In genomic region chr3:183933160-183933559, GRCh38 we compare ENCODE assay signal across 16 cellular contexts. TPM values are rescaled to one million over a fixed set of nuclear protein-coding genes. Genes with fewer than 3 reads are reported as not detected.
DNase-seq lines count a peak whose midpoint lies in the region; ATAC-seq and TF ChIP-seq lines count a peak whose summit lies in the region.
"Had no signal": no experiment of that assay in that cellular context is flagged by ENCODE, and none has a peak within 500 bp of the region (broad histone marks: within the 10 kb centered on the region; RNA-seq: fewer than 3 reads in every experiment).

No MANE protein-coding gene starts in this region.

- no peak for TF ChIP-seq CTCF in heart left ventricle (IDR thresholded peaks at IDR 0.05)
- TF ChIP-seq CTCF in right atrium auricular region (IDR thresholded peaks at IDR 0.05) = no peak
- TF ChIP-seq CTCF in neural crest cell (conservative IDR thresholded peaks at IDR 0.05) = no peak

- H3K36me3 Mint-ChIP-seq in neural crest cell (ENCODE audit: low read depth) = peaks cover 11% of the 10 kb centered on the region

- no peaks in the 10 kb centered on the region for H3K27me3 Mint-ChIP-seq in neural crest cell (ENCODE audit: low read depth)
- H3K27me3 Mint-ChIP-seq: B cell; CD4-positive, alpha-beta T cell had no signal

- H3K27me3 ChIP-seq in heart left ventricle (no peaks in the 10 kb centered on the region), right atrium auricular region (no peaks in the 10 kb centered on the region)

- no peak for DNase-seq in heart left ventricle
- DNase-seq in right atrium auricular region (ENCODE audit: low spot score) = no peak
- DNase-seq in left cardiac atrium = no peak
- no peak for DNase-seq in neural crest cell (ENCODE audit: low read depth, low spot score)
- no peak for DNase-seq in NCI-H2081 (lab: John Stamatoyannopoulos, UW)
- DNase-seq: C1 segment of cervical spinal cord; Calu3; CD4-positive, alpha-beta T cell; DMS 273 treated with DMSO at 0.1 percent for 48 hours; DMS79; H9 had no signal

- H3K9me3 ChIP-seq in heart left ventricle (no peaks in the 10 kb centered on the region), right atrium auricular region (no peaks in the 10 kb centered on the region)

- H3K27ac ChIP-seq in heart left ventricle (no peak overlapping the region), right atrium auricular region (no peak overlapping the region)

- no peaks in the 10 kb centered on the region for H3K9me3 Mint-ChIP-seq in neural crest cell
- H3K9me3 Mint-ChIP-seq: CD4-positive, alpha-beta T cell; GM23338; H9 had no signal

- ATAC-seq in heart left ventricle (peak; percentile 24 to 41 (median 34)), left cardiac atrium (peak; percentile 54 to 79), GM21529 (IDR thresholded peaks at IDR 0.05; ENCODE audit: unreplicated experiment) (no peak), GM21737 (IDR thresholded peaks at IDR 0.05; ENCODE audit: unreplicated experiment) (no peak)
- ATAC-seq: GM12878, GM23338 had no signal

- peaks cover 0 to 89% (median 78%) of the 10 kb centered on the region in 9 donors for H3K36me3 ChIP-seq in heart left ventricle
- H3K36me3 ChIP-seq in right atrium auricular region = peaks cover 47% of the 10 kb centered on the region

- H3K4me3 Mint-ChIP-seq in neural crest cell = no peak overlapping the region
- H3K4me3 Mint-ChIP-seq: B cell; CD4-positive, alpha-beta T cell; GM23338; H9 had no signal

- H3K4me1 ChIP-seq in heart left ventricle = peaks cover 0 to 23% (median 2%) of the 10 kb centered on the region in 12 donors
- H3K4me1 ChIP-seq in right atrium auricular region = peaks cover 0 to 5% of the 10 kb centered on the region in 2 donors

- peak overlapping the region; percentile 72 for H3K27ac Mint-ChIP-seq in neural crest cell (ENCODE audit: unreplicated experiment)
- H3K27ac Mint-ChIP-seq: B cell; CD4-positive, alpha-beta T cell; GM23338 had no signal

- WGBS in heart left ventricle, 4 donors = 55 to 65% (median 58%) methylated on average over 3 of the region's 3 CpGs

- H3K4me1 Mint-ChIP-seq in neural crest cell = no peaks in the 10 kb centered on the region
- H3K4me1 Mint-ChIP-seq: B cell, GM23338, H9 had no signal

- H3K4me3 ChIP-seq in heart left ventricle (no peak overlapping the region), right atrium auricular region (no peak overlapping the region)
- H3K4me3 ChIP-seq: GM12878, GM23338 had no signal

- TF ChIP-seq POLR2A in heart left ventricle (IDR thresholded peaks at IDR 0.05) = no peak

- intact Hi-C loops in heart left ventricle (cut with DNase I) = no loop called here
- intact Hi-C loops in left cardiac atrium (cut with DNase I) = no loop called here

RNA-seq across cellular contexts. Expression of gene PARL, which starts 48.5 kb away (rescaled TPM):
- total RNA-seq in heart left ventricle (10 to 100 TPM; 37.9 to 62.2 (median 53.8) TPM), right atrium auricular region (10 to 100 TPM; 34.1 to 58.3 TPM), left cardiac atrium (10 to 100 TPM; 51.7 to 81.1 TPM), neural crest cell (69.8 and 70.4 TPM in 2 replicates)
- 10 to 100 TPM; 40.5 to 86.9 TPM for polyA plus RNA-seq in heart left ventricle

Comparison
In these comparisons a context has a peak if more than half of its experiments do, and no peak if none do; other contexts are left out.
1. ATAC-seq: peak in heart left ventricle (4 of 4) and left cardiac atrium (2 of 2); none in GM21529 (single experiment) and GM21737 (single experiment).